ENCODE assay signal across 10 cellular contexts in the genomic region with DNA sequence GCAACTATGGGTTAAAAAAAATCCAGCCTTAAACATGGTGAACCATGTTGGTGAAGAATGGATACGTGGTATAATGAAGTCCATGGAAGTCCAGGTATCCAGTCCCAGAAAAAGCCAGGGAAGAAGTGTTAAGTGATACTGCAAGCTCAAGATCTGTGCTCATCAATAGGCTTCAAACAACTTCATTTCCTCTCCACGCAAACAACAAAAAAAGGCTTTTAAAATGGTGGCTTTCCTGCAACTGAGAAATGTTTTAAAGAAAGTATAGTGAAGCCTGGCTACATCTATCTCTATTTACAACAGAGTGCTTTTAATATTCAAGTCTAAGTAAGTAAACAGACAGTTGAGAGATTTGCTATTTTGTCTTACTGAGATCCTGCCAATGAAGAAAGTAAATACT. TPM values are rescaled to one million over a fixed set of nuclear protein-coding genes. Genes with fewer than 3 reads are reported as not detected.
DNase-seq lines count a peak whose midpoint lies in the region; ATAC-seq and TF ChIP-seq lines count a peak whose summit lies in the region.
"Had no signal": no experiment of that assay in that cellular context is flagged by ENCODE, and none has a peak within 500 bp of the region (broad histone marks: within the 10 kb centered on the region; RNA-seq: fewer than 3 reads in every experiment).

No MANE protein-coding gene starts in this region.

- DNase-seq in GM06990 (ENCODE audit: extremely low read depth, insufficient read length) (no peak), PC-9 (no peak), erythroblast (lab: John Stamatoyannopoulos, UW) (peak; percentile 30 to 50), foreskin melanocyte (no peak)
- no peak for DNase-seq in stimulated activated CD4-positive, alpha-beta T cell treated with anti-CD3 and anti-CD28 coated beads, Interleukin-1b, Interleukin-23, amount 100 ng/mL, for 48 hours
- DNase-seq: NCI-H1048, occipital lobe had no signal

- no peaks in the 10 kb centered on the region for H3K27me3 ChIP-seq in GM06990 (replicated peaks; ENCODE audit: control insufficient read depth, insufficient read depth, low read length)
- no peaks in the 10 kb centered on the region for H3K27me3 ChIP-seq in PC-9 (ENCODE audit: insufficient read depth, low read depth)
- H3K27me3 ChIP-seq in parathyroid adenoma (ENCODE audit: control insufficient read depth, insufficient read depth, low read length) = no peaks in the 10 kb centered on the region

- H3K9me3 ChIP-seq in PC-9 (ENCODE audit: insufficient read depth, low read depth) = no peaks in the 10 kb centered on the region
- H3K9me3 ChIP-seq in parathyroid adenoma (ENCODE audit: control insufficient read depth, low read length) = no peaks in the 10 kb centered on the region

- TF ChIP-seq CTCF in GM06990 (IDR thresholded peaks at IDR 0.05; ENCODE audit: insufficient read depth, low read length, poor library complexity, severe bottlenecking) = no peak
- no peak for TF ChIP-seq CTCF in PC-9 (conservative IDR thresholded peaks at IDR 0.05)
- TF ChIP-seq CTCF in parathyroid adenoma (IDR thresholded peaks at IDR 0.05) = no peak

- H3K9ac ChIP-seq in parathyroid adenoma = no peak overlapping the region

- H3K9me2 ChIP-seq in PC-9 (ENCODE audit: insufficient read depth) = no peaks in the 10 kb centered on the region

- no peak for TF ChIP-seq POLR2A in erythroblast (IDR thresholded peaks at IDR 0.05; ENCODE audit: low read length)

- no peaks in the 10 kb centered on the region for H4K20me1 ChIP-seq in PC-9 (ENCODE audit: insufficient read depth)

- no peak for ATAC-seq in GM21786 (IDR thresholded peaks at IDR 0.05; ENCODE audit: unreplicated experiment)
- ATAC-seq in HG03280 (IDR thresholded peaks at IDR 0.05; ENCODE audit: unreplicated experiment) = no peak

- H3K4me1 ChIP-seq in PC-9 (replicated peaks; ENCODE audit: insufficient read depth) (peaks cover 18% of the 10 kb centered on the region; the same call in 1 of the 2 replicates), parathyroid adenoma (peaks cover 16% of the 10 kb centered on the region)

- no TSS peak for BruUV-seq in PC-9 (replicated peaks; lab: Mats Ljungman, UMichigan)

- H2AFZ ChIP-seq in PC-9 = no peak overlapping the region
- no peak overlapping the region for H2AFZ ChIP-seq in parathyroid adenoma

- intact Hi-C loops in PC-9 (cut with micrococcal nuclease; ENCODE audit: unreplicated experiment) = loop anchor here (5.0 kb wide), 1 partner anchor 43 kb away; no protein-coding TSS in a partner anchor

- H3K36me3 ChIP-seq in GM06990 (ENCODE audit: control insufficient read depth, insufficient read depth, low read length) (no peaks in the 10 kb centered on the region; the same call in 1 of the 2 replicates), PC-9 (ENCODE audit: low read depth) (no peaks in the 10 kb centered on the region), parathyroid adenoma (ENCODE audit: control insufficient read depth, insufficient read depth, low read length) (no peaks in the 10 kb centered on the region)

- H3K27ac ChIP-seq in PC-9 = peak overlapping the region; percentile 24; the same call in 1 of the 2 replicates
- peak overlapping the region; percentile 11 for H3K27ac ChIP-seq in parathyroid adenoma

- CTCF ChIA-PET in PC-9 (lab: Charles Lee) = no interaction called here

- peaks cover 39% of the 10 kb centered on the region for H3K79me2 ChIP-seq in PC-9 (ENCODE audit: low read depth)
- H3K79me2 ChIP-seq in parathyroid adenoma = peaks cover 17% of the 10 kb centered on the region

- peak overlapping the region; percentile 91 for H3K4me2 ChIP-seq in PC-9
- H3K4me2 ChIP-seq in parathyroid adenoma (ENCODE audit: low read length) = peak overlapping the region; percentile 96

- H3F3A ChIP-seq in PC-9 (ENCODE audit: insufficient read depth, low read depth) = no peaks in the 10 kb centered on the region

- H3K4me3 ChIP-seq in GM06990 (replicated peaks; ENCODE audit: low read depth, low read length) = peak overlapping the region; percentile 83; the same call in 1 of the 2 replicates
- peak overlapping the region; percentile 60 for H3K4me3 ChIP-seq in PC-9
- H3K4me3 ChIP-seq in parathyroid adenoma (ENCODE audit: low read depth, low read length) = peak overlapping the region; percentile 94

- POLR2A ChIA-PET in PC-9 (lab: Charles Lee; ENCODE audit: unreplicated experiment) = interaction anchor here (0.8 kb wide), 1 partner anchor 334 kb away, joined by 3 read pairs; no protein-coding TSS in a partner anchor

RNA-seq across cellular contexts. Expression of gene TAPT1, which starts 1.6 kb away (rescaled TPM):
- 13.0 and 13.8 TPM in 2 replicates for total RNA-seq in PC-9 (2021)

Comparison
In these comparisons a context has a peak if more than half of its experiments do, and no peak if none do; other contexts are left out.
1. DNase-seq: peak in erythroblast (2 of 2); none in GM06990 (single experiment), PC-9 (0 of 2), foreskin melanocyte (single experiment) and stimulated activated CD4-positive, alpha-beta T cell treated with anti-CD3 and anti-CD28 coated beads, Interleukin-1b, Interleukin-23, amount 100 ng/mL, for 48 hours (single experiment).
2. Peak in every context shown above with its lines, with median percentiles within 50 percentile points of each other: H3K4me3 ChIP-seq.